1 cellular context compared by ENCODE assay signal in the genomic region with DNA sequence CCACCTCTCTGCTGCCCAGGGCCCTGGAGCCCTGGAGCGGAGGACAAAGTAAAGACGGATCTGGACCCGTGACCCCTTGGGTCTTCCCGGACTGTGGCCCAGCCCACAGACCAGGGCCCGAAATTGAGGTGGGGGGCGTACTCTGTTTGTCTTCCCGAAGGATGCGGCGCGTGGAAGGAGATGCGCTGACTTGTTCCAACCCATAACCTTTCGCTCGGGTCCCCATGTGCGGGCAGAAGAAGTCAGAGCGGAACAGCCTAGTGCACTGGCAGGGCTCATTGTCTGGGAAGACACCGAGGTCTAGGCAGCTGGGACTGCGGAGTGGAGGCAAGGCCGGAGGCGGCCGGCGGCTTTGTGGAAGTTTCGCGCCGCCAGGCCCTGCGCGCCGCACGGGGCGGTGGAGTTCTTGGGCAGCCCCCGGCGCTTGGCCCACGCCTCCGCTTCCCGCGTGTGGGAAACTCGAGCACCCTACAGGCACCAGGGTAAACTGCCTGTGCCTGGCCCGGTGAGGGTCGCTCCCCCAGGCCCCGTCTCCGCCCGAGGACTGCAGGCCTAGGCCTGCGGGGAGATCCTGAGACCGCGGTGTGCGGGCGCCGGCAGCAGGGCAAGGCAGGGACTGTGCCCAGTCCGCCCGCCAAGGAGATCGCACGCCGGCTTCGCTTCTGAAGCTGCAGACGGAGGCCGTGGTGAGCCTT.
TF ChIP-seq lines count a peak whose summit lies in the region.

No MANE protein-coding gene starts in this region.

TF ChIP-seq in GM12878, 131 proteins besides CTCF, POLR2A, EP300 and RAD21:
- TF ChIP-seq IKZF2 (IDR thresholded peaks at IDR 0.05) (no peak), SUZ12 (IDR thresholded peaks at IDR 0.05; ENCODE audit: unreplicated experiment) (peak; percentile 37)
